Comparison of ENCODE assay signal across 21 cellular contexts in the genomic region with DNA sequence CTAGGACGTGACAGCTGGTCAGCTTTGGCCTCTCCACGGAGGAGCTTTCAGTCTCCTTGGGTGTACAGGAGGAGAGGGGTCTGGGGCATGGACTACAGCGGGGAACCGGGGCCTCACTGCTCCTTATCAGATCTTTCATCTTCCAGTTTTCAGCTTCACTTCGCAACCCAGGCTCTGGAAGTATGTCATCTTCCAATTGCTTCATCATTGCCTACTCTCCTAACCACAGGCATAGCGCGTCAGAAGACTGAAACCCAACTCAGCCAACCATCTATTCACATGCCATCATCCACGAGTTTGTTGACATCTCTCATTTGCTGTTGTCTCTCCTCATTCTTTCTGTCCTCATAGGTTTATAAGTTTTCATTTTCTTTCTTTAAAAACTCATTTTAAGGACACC.
"Had no signal": no experiment of that assay in that cellular context is flagged by ENCODE, and none has a peak within 500 bp of the region (broad histone marks: within the 10 kb centered on the region; RNA-seq: fewer than 3 reads in every experiment).

No MANE protein-coding gene starts in this region.

- H3K27me3 ChIP-seq: brain microvascular endothelial cell, foreskin keratinocyte, transverse colon had no signal

- H3K4me1 ChIP-seq: foreskin keratinocyte had no signal

- H3K36me3 ChIP-seq: brain microvascular endothelial cell, prostate gland, transverse colon had no signal

- H3K27ac ChIP-seq: brain microvascular endothelial cell, foreskin keratinocyte, prostate gland, transverse colon had no signal

- DNase-seq: activated CD4-positive, alpha-beta T cell treated with anti-CD3 and anti-CD28 coated beads, Interleukin-2, amount 10 ng/mL, durations not matched to agents 24 days and 14 days; activated CD4-positive, CD25-positive, alpha-beta regulatory T cell; activated CD8-positive, alpha-beta memory T cell treated with anti-CD3 and anti-CD28 coated beads, Interleukin-2, amount 50 U/mL, for 48 hours; activated gamma-delta T cell; activated T-cell treated with anti-CD3 and anti-CD28 coated beads, Interleukin-2, amount 50 U/mL, for 72 hours; amygdala; effector memory CD4-positive, alpha-beta T cell; foreskin keratinocyte; glutamatergic neuron; kidney glomerular epithelial cell; left ventricle myocardium superior; nucleus accumbens; right cardiac atrium; small intestine; stimulated activated CD4-positive, alpha-beta T cell treated with anti-CD3 and anti-CD28 coated beads, Interleukin-4, amount 100 ng/mL, for 24 hours; stimulated activated naive CD4-positive, alpha-beta T cell; T-helper 2 cell; transverse colon had no signal

- FAIRE-seq: small intestine, TTC549 had no signal

- ATAC-seq: activated T-cell treated with anti-CD3 and anti-CD28 coated beads, Interleukin-2, amount 50 U/mL, for 72 hours; foreskin keratinocyte; left ventricle myocardium superior; right cardiac atrium had no signal

- H3K9me3 ChIP-seq: prostate gland, transverse colon had no signal

- H3K4me3 ChIP-seq: prostate gland, transverse colon had no signal
